Comparison of ENCODE assay signal across 8 cellular contexts in genomic region chr5:135457424-135458071, GRCh38. TPM values are rescaled to one million over a fixed set of nuclear protein-coding genes. Genes with fewer than 3 reads are reported as not detected.
DNase-seq lines count a peak whose midpoint lies in the region; ATAC-seq, FAIRE-seq and TF ChIP-seq lines count a peak whose summit lies in the region.

No MANE protein-coding gene starts in this region.

- ATAC-seq in A549 (peak; percentile 70 to 92), GM18502 (IDR thresholded peaks at IDR 0.05; ENCODE audit: poor library complexity, unreplicated experiment) (peak; percentile 85), HG03095 (IDR thresholded peaks at IDR 0.05; ENCODE audit: unreplicated experiment) (peak; percentile 58), mucosa of descending colon (peak; percentile 79)
- ATAC-seq in effector memory CD8-positive, alpha-beta T cell (replicated peaks) = peak; percentile 61
- ATAC-seq in stimulated activated naive B cell treated with anti-CD40 and anti-IgM and Interleukin-4, amounts not matched to agents 10 μg/mL and 1 μg/mL and 100 μg/mL, for 72 hours (replicated peaks) = peak; percentile 51 to 62

- no peak for TF ChIP-seq EP300 in A549 (IDR thresholded peaks at IDR 0.05)

- peaks cover 10% of the 10 kb centered on the region; the same call in 2 of the 3 replicates for H3K4me1 ChIP-seq in A549
- peaks cover 4% of the 10 kb centered on the region for H3K4me1 ChIP-seq in mucosa of descending colon (ENCODE audit: low read depth)

- TF ChIP-seq POLR2A in A549 (IDR thresholded peaks at IDR 0.05; ENCODE audit: low read length) = no peak

- no peaks in the 10 kb centered on the region for H3K9me3 Mint-ChIP-seq in effector memory CD8-positive, alpha-beta T cell
- peaks cover 1 to 3% of the 10 kb centered on the region in 2 donors for H3K9me3 Mint-ChIP-seq in stimulated activated naive B cell treated with anti-CD40 and anti-IgM and Interleukin-4, amounts not matched to agents 10 μg/mL and 1 μg/mL and 100 μg/mL, for 72 hours

- POLR2A ChIA-PET in A549 (lab: Yijun Ruan, JAX) = no interaction called here

- no peak overlapping the region for H3K4me2 ChIP-seq in A549

- TF ChIP-seq CTCF in A549 (IDR thresholded peaks at IDR 0.05) (peak; percentile 74), mucosa of descending colon (IDR thresholded peaks at IDR 0.05) (peak; percentile 56)

- peak; percentile 61 for FAIRE-seq in A549 (lab: Jason Lieb, UNC)

- no peak overlapping the region for H3K4me3 ChIP-seq in A549
- H3K4me3 ChIP-seq in mucosa of descending colon = no peak overlapping the region

- 26% methylated on average over 9 of the region's 9 CpGs for whole genome bisulfite sequencing in A549 (ENCODE audit: missing lambda C conversion rate)

- peak; percentile 38 to 49; a peak in 4 of 5 replicates for TF ChIP-seq RAD21 in A549 (conservative IDR thresholded peaks at IDR 0.05 in 1 of 2, IDR thresholded peaks at IDR 0.05 in 1 of 2)

- CTCF ChIA-PET in A549 (lab: Yijun Ruan, JAX) = interaction anchor here (0.6 to 37.5 kb wide), 35 partner anchors 8 to 551 kb away, joined by 3 to 1932 read pairs (median 4); partner anchors contain the start of gene DCANP1

- H3K9me3 ChIP-seq in A549 (no peaks in the 10 kb centered on the region), mucosa of descending colon (no peaks in the 10 kb centered on the region)

- H3K36me3 Mint-ChIP-seq in effector memory CD8-positive, alpha-beta T cell (ENCODE audit: insufficient read depth) = peaks cover 7% of the 10 kb centered on the region
- peaks cover 0 to under 1% of the 10 kb centered on the region in 2 donors for H3K36me3 Mint-ChIP-seq in stimulated activated naive B cell treated with anti-CD40 and anti-IgM and Interleukin-4, amounts not matched to agents 10 μg/mL and 1 μg/mL and 100 μg/mL, for 72 hours

- peaks cover 24 to 81% of the 10 kb centered on the region in 2 donors for H3K27me3 Mint-ChIP-seq in effector memory CD8-positive, alpha-beta T cell
- H3K27me3 Mint-ChIP-seq in stimulated activated naive B cell treated with anti-CD40 and anti-IgM and Interleukin-4, amounts not matched to agents 10 μg/mL and 1 μg/mL and 100 μg/mL, for 72 hours = peaks cover 14 to 16% of the 10 kb centered on the region in 2 donors

- no peak overlapping the region for H3K4me3 Mint-ChIP-seq in effector memory CD8-positive, alpha-beta T cell
- H3K4me3 Mint-ChIP-seq in stimulated activated naive B cell treated with anti-CD40 and anti-IgM and Interleukin-4, amounts not matched to agents 10 μg/mL and 1 μg/mL and 100 μg/mL, for 72 hours = no peak overlapping the region

- no peak overlapping the region for H3K27ac Mint-ChIP-seq in effector memory CD8-positive, alpha-beta T cell
- H3K27ac Mint-ChIP-seq in stimulated activated naive B cell treated with anti-CD40 and anti-IgM and Interleukin-4, amounts not matched to agents 10 μg/mL and 1 μg/mL and 100 μg/mL, for 72 hours = no peak overlapping the region

- H3K27ac ChIP-seq in A549 = no peak overlapping the region

- intact Hi-C loops in mucosa of descending colon (cut with DNase I, micrococcal nuclease) = no loop called here

- DNase-seq in A549 (ENCODE audit: low read depth in 1 of 2, low spot score in 1 of 2) = peak; percentile 74 to 89
- DNase-seq in NCI-H460 (ENCODE audit: extremely low read depth, low read depth) = peak; percentile 65
- DNase-seq in activated CD4-positive, alpha-beta T cell treated with anti-CD3 and anti-CD28 coated beads, Interleukin-2, amount 50 U/mL, for 24 hours (ENCODE audit: low read depth in 1 of 2, low spot score in 1 of 2) = peak; percentile 33 to 45
- peak; percentile 37 to 44 (median 39) for DNase-seq in effector memory CD8-positive, alpha-beta T cell
- peak in 2 of 3 donors; percentile 80 to 82 for DNase-seq in mucosa of descending colon
- DNase-seq in stimulated activated naive B cell treated with anti-CD40 and anti-IgM and Interleukin-4, amounts not matched to agents 10 μg/mL and 1 μg/mL and 100 μg/mL, for 72 hours = peak; percentile 49

- H3K4me1 Mint-ChIP-seq in effector memory CD8-positive, alpha-beta T cell (ENCODE audit: low read depth in 2 of 2) = peaks cover 0 to 2% of the 10 kb centered on the region in 2 donors
- peaks cover 9 to 17% of the 10 kb centered on the region in 2 donors for H3K4me1 Mint-ChIP-seq in stimulated activated naive B cell treated with anti-CD40 and anti-IgM and Interleukin-4, amounts not matched to agents 10 μg/mL and 1 μg/mL and 100 μg/mL, for 72 hours

- H3K36me3 ChIP-seq in mucosa of descending colon (ENCODE audit: low read depth) = no peaks in the 10 kb centered on the region

TF ChIP-seq in A549, 52 proteins besides CTCF, POLR2A, EP300 and RAD21:
- no peak for TF ChIP-seq POLR2AphosphoS2 (conservative IDR thresholded peaks at IDR 0.05; ENCODE audit: low read length)
- no peak for TF ChIP-seq ESRRA (IDR thresholded peaks at IDR 0.05; ENCODE audit: borderline replicate concordance, low read length)
- no peak for TF ChIP-seq CBX8 (IDR thresholded peaks at IDR 0.05)
- TF ChIP-seq FOXS1 (CRISPR knock-in tag; IDR thresholded peaks at IDR 0.05) = no peak
- no peak for TF ChIP-seq ZSCAN20 (CRISPR knock-in tag; IDR thresholded peaks at IDR 0.05)
- peak; percentile 48 for TF ChIP-seq SMC3 (IDR thresholded peaks at IDR 0.05)
- TF ChIP-seq RARB (CRISPR knock-in tag; IDR thresholded peaks at IDR 0.05) = no peak

RNA-seq across cellular contexts. Expression of gene TIFAB, which starts 5.4 kb away (rescaled TPM):
- polyA plus RNA-seq in A549 (2011; rRNA removed) (not detected in 2 replicates), A549 (2017; fragmentation: RNase III; extraction: RNeasy Plus Mini Kit Qiagen cat#74134 plus additional on column Dnase treatment) (not detected in 3 replicates)
- polyA plus RNA-seq in A549 (2012; cell fraction: cytosol; rRNA removed) = not detected in 2 replicates
- not detected in 2 replicates for polyA plus RNA-seq in A549 (2012; cell fraction: nucleus; rRNA removed)
- polyA minus RNA-seq in A549 (2011; rRNA and poly(A)+ RNA removed) = not detected in 2 replicates
- not detected in 2 replicates for total RNA-seq in NCI-H460 (2014; rRNA removed; shearing (Covaris generic))
- not detected in 2 replicates for polyA plus RNA-seq in NCI-H460 (2014; cell fraction: nucleus; rRNA removed)
- total RNA-seq in mucosa of descending colon = under 1 TPM; 0.28 to 0.36 (median 0.29) TPM

RNA-seq across cellular contexts. Expression of gene DCANP1, which starts 10.4 kb away (rescaled TPM):
- polyA plus RNA-seq in A549 (2011; rRNA removed) (not detected in 2 replicates), A549 (2017; fragmentation: RNase III; extraction: RNeasy Plus Mini Kit Qiagen cat#74134 plus additional on column Dnase treatment) (not detected in 3 replicates)
- not detected in 2 replicates for polyA plus RNA-seq in A549 (2012; cell fraction: cytosol; rRNA removed)
- polyA plus RNA-seq in A549 (2012; cell fraction: nucleus; rRNA removed) = not detected in 2 replicates
- polyA minus RNA-seq in A549 (2011; rRNA and poly(A)+ RNA removed) = not detected in 2 replicates
- total RNA-seq in NCI-H460 (2014; rRNA removed; shearing (Covaris generic)) = not detected in 2 replicates
- polyA plus RNA-seq in NCI-H460 (2014; cell fraction: nucleus; rRNA removed) = not detected in 2 replicates
- not detected for total RNA-seq in mucosa of descending colon

RNA-seq across cellular contexts. Expression of gene MACROH2A1, which starts 58.5 kb away (rescaled TPM):
- 141 and 158 TPM in 2 replicates for polyA plus RNA-seq in A549 (2011; rRNA removed)
- polyA plus RNA-seq in A549 (2012; cell fraction: cytosol; rRNA removed) = 210 and 214 TPM in 2 replicates
- 208 and 226 TPM in 2 replicates for polyA plus RNA-seq in A549 (2012; cell fraction: nucleus; rRNA removed)
- polyA plus RNA-seq in A549 (2017; fragmentation: RNase III; extraction: RNeasy Plus Mini Kit Qiagen cat#74134 plus additional on column Dnase treatment) = 154 to 172 TPM (median 162 TPM) in 3 replicates
- polyA minus RNA-seq in A549 (2011; rRNA and poly(A)+ RNA removed) = 128 and 131 TPM in 2 replicates
- total RNA-seq in NCI-H460 (2014; rRNA removed; shearing (Covaris generic)) = 170 and 177 TPM in 2 replicates
- 243 and 272 TPM in 2 replicates for polyA plus RNA-seq in NCI-H460 (2014; cell fraction: nucleus; rRNA removed)
- 100 to 1,000 TPM; 170 to 255 (median 243) TPM for total RNA-seq in mucosa of descending colon
